11 cellular contexts compared by ENCODE assay signal in the genomic region with DNA sequence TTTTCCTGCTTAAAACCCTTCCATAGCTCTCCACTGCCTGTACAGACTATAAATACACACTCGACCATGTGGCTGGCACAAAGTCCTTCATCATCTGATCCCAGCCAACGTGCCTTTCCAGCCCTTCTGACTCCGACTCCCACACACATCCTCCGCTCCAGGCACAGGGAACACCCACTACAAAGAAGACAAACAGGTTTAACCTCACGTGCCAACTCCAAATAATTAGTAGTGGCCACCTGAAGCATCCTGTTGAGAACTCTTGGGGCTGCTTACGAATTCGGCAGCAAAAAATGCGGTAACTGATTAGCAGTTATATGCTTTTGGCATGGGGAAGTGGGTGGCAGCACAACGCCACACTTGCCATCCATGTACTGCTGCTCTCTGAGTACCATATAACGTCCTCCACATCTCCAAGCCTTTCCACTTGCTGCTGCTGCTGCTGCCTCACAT. TPM values are rescaled to one million over a fixed set of nuclear protein-coding genes. Genes with fewer than 3 reads are reported as not detected.
DNase-seq lines count a peak whose midpoint lies in the region; ATAC-seq, FAIRE-seq and TF ChIP-seq lines count a peak whose summit lies in the region.
"Had no signal": no experiment of that assay in that cellular context is flagged by ENCODE, and none has a peak within 500 bp of the region (broad histone marks: within the 10 kb centered on the region; RNA-seq: fewer than 3 reads in every experiment).

No MANE protein-coding gene starts in this region.

- H3K4me1 ChIP-seq in kidney (ENCODE audit: control insufficient read depth in 1 of 2, insufficient read depth in 1 of 2, low read depth in 1 of 2, low read length in 2 of 2) (peaks cover 0 to 9% of the 10 kb centered on the region in 2 donors), suprapubic skin (peaks cover 21% of the 10 kb centered on the region)

- no peak for TF ChIP-seq EP300 in suprapubic skin (IDR thresholded peaks at IDR 0.05)

- H3K36me3 ChIP-seq in kidney (ENCODE audit: control insufficient read depth in 1 of 2, insufficient read depth in 2 of 2, low read length in 2 of 2) (no peaks in the 10 kb centered on the region), suprapubic skin (no peaks in the 10 kb centered on the region)
- H3K36me3 ChIP-seq: transverse colon had no signal

- H3K9ac ChIP-seq in kidney (ENCODE audit: low read length in 2 of 2), result no peak overlapping the region

- intact Hi-C loops in kidney (cut with DNase I), result no loop called here

- 16% methylated on average over 10 of the region's 10 CpGs for WGBS in suprapubic skin

- H3K27ac ChIP-seq in kidney (ENCODE audit: low read depth in 2 of 2, low read length in 2 of 2) (peak overlapping the region; percentile 69 to 78), suprapubic skin (peak overlapping the region; percentile 32)
- H3K27ac ChIP-seq: transverse colon had no signal

- no peak for TF ChIP-seq POLR2A in suprapubic skin (IDR thresholded peaks at IDR 0.05)

- no peaks in the 10 kb centered on the region for H3K27me3 ChIP-seq in suprapubic skin
- H3K27me3 ChIP-seq: transverse colon had no signal

- DNase-seq in NCI-H1417 (lab: John Stamatoyannopoulos, UW) (peak in 2 of 3 experiments; percentile 77 to 88), cerebellar nuclear complex (lab: John Stamatoyannopoulos, UW) (peak; percentile 52), kidney (no peak), suprapubic skin (ENCODE audit: low spot score in 2 of 2) (no peak), NCI-H128 (lab: John Stamatoyannopoulos, UW; ENCODE audit: unreplicated experiment) (no peak), ureter (ENCODE audit: low spot score) (no peak)
- no peak for DNase-seq in stimulated activated CD4-positive, alpha-beta T cell treated with anti-CD3 and anti-CD28 coated beads, Interleukin-4, amount 100 ng/mL, for 1 hour
- DNase-seq: activated effector memory CD4-positive, alpha-beta T cell treated with Interleukin-2 at 50 U/mL for 16 hours; transverse colon had no signal

- TF ChIP-seq CTCF in kidney (IDR thresholded peaks at IDR 0.05; ENCODE audit: borderline replicate concordance, extremely low read depth, insufficient read depth), result no peak
- no peak for TF ChIP-seq CTCF in suprapubic skin (IDR thresholded peaks at IDR 0.05)

- H3K4me3 ChIP-seq in kidney (ENCODE audit: low read length in 2 of 2) (no peak overlapping the region), suprapubic skin (no peak overlapping the region)
- H3K4me3 ChIP-seq: skin epidermis, transverse colon had no signal

- no peak for ATAC-seq in HG02642 (IDR thresholded peaks at IDR 0.05; ENCODE audit: poor library complexity, unreplicated experiment)

- no peak for FAIRE-seq in kidney (lab: Jason Lieb, UNC)

- H3K9me3 ChIP-seq in kidney (ENCODE audit: control insufficient read depth in 1 of 2, low read length in 2 of 2), result no peaks in the 10 kb centered on the region
- no peaks in the 10 kb centered on the region for H3K9me3 ChIP-seq in suprapubic skin
- H3K9me3 ChIP-seq: transverse colon had no signal

RNA-seq across cellular contexts. Expression of a gene that starts 12.1 kb away (rescaled TPM):
- 35.1 TPM for total RNA-seq in kidney
- polyA plus RNA-seq in kidney (ENCODE audit: insufficient read depth, low read depth, low replicate concordance), result 12.3 TPM
- total RNA-seq in suprapubic skin, result 10 to 100 TPM; 21.7 to 42.8 (median 25.2) TPM
- total RNA-seq in ureter, result 28.1 TPM

RNA-seq across cellular contexts. Expression of a gene that starts 56.7 kb away (rescaled TPM):
- total RNA-seq in kidney (5.3 TPM), suprapubic skin (10 to 100 TPM in 2 of 4 donors, 1 to 10 TPM in 2; 6.5 to 14.8 (median 11.3) TPM), ureter (7.9 TPM)
- polyA plus RNA-seq in kidney (ENCODE audit: insufficient read depth, low read depth, low replicate concordance), result 2.0 TPM

RNA-seq across cellular contexts. Expression of a gene that starts 57.1 kb away (rescaled TPM):
- total RNA-seq in kidney (66.2 TPM), suprapubic skin (10 to 100 TPM; 53.1 to 72.1 (median 68.4) TPM), ureter (70.8 TPM)
- polyA plus RNA-seq in kidney (ENCODE audit: insufficient read depth, low read depth, low replicate concordance), result 108 TPM

Comparison
In these comparisons a context has a peak if more than half of its experiments do, and no peak if none do; other contexts are left out.
1. DNase-seq: peak in NCI-H1417 (2 of 3) and cerebellar nuclear complex (2 of 2); none in kidney (single experiment), suprapubic skin (0 of 2), stimulated activated CD4-positive, alpha-beta T cell treated with anti-CD3 and anti-CD28 coated beads, Interleukin-4, amount 100 ng/mL, for 1 hour (single experiment), NCI-H128 (single experiment) and ureter (single experiment).